Comparison of ENCODE assay signal across 20 cellular contexts in the genomic region with DNA sequence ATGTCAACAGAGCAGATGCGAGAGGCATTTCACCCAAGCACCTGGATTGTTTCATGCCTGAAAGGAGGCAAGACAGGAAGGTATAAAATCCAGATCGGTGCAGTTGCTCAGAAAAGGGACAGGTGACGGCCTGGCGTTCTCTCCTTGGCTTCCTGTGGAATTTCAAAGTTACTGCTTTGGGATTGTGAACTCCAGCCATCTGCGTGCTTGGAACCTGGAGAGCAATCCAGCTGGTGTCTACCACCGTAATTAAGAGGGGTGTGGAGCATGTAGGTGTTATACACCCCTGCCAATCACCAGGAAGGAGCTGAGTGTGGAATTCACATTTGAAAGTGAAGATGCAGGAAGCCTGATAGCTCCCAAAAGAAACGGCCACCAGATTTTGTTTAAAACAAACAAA.
"Had no signal": no experiment of that assay in that cellular context is flagged by ENCODE, and none has a peak within 500 bp of the region (broad histone marks: within the 10 kb centered on the region; RNA-seq: fewer than 3 reads in every experiment).

No MANE protein-coding gene starts in this region.

- H3K4me2 ChIP-seq: KMS-11 had no signal

- H3K4me3 ChIP-seq: breast epithelium had no signal

- H3K4me1 ChIP-seq: breast epithelium had no signal

- H3K36me3 ChIP-seq: breast epithelium had no signal

- DNase-seq: activated CD4-positive, alpha-beta T cell treated with anti-CD3 and anti-CD28 coated beads, Interleukin-2, amount 10 ng/mL, durations not matched to agents 24 days and 14 days; activated CD4-positive, alpha-beta T cell treated with anti-CD3 and anti-CD28 coated beads, Interleukin-2, amount 50 U/mL, for 48 hours; activated CD4-positive, CD25-positive, alpha-beta regulatory T cell treated with anti-CD3 and anti-CD28 coated beads, Interleukin-2, amount 50 U/mL, for 72 hours; activated CD8-positive, alpha-beta memory T cell treated with anti-CD3 and anti-CD28 coated beads, Interleukin-2, amount 10 ng/mL, durations not matched to agents 7 days and 5 days; activated effector memory CD4-positive, alpha-beta T cell treated with Interleukin-2 at 50 U/mL for 16 hours; activated naive CD4-positive, alpha-beta T cell; activated T-cell treated with anti-CD3 and anti-CD28 coated beads, Interleukin-2, amount 50 U/mL, for 24 hours; aorta; central memory CD4-positive, alpha-beta T cell; NCI-H1930; NCI-H2107; NCI-H510A treated with DMSO at 0.1 percent for 48 hours; RPMI8226; T-helper 17 cell; T-helper 9 cell had no signal

- H3K9me3 ChIP-seq: breast epithelium had no signal

- H3K27ac ChIP-seq: breast epithelium, KMS-11 had no signal

- ATAC-seq: activated CD8-positive, alpha-beta memory T cell treated with anti-CD3 and anti-CD28 coated beads, Interleukin-2, amount 10 ng/mL, durations not matched to agents 7 days and 5 days; Panc1; Right ventricle myocardium inferior; T-helper 17 cell; WTC11 had no signal

- H3K27me3 ChIP-seq: breast epithelium had no signal
